In genomic region chr1:36306210-36306901, GRCh38 we compare ENCODE assay signal across 8 cellular contexts. TPM values are rescaled to one million over a fixed set of nuclear protein-coding genes. Genes with fewer than 3 reads are reported as not detected.
A peak's percentile ranks its signal among the peaks of the same experiment; 100 is the strongest.
DNase-seq lines count a peak whose midpoint lies in the region; ATAC-seq and TF ChIP-seq lines count a peak whose summit lies in the region.

TSS of gene SH3D21 (plus strand) at chr1:36306368. CDS start at chr1:36306421, 53 bp downstream.

- H3K4me3 ChIP-seq in mammary epithelial cell (replicated peaks in 1 of 3; ENCODE audit: insufficient read depth in 1 of 3, low read depth in 2 of 3, low read length in 3 of 3) = peak within 1 kb of the TSS; percentile 41 to 85 (median 59)

- peak within 1 kb of the TSS; percentile 87 for H3K27ac Mint-ChIP-seq in stimulated activated naive CD8-positive, alpha-beta T cell treated with anti-CD3 and anti-CD28 coated beads, Interleukin-15, Interleukin-2, amounts not matched to agents 100 ng/mL and 50 ng/mL, for 24 hours

- WGBS in mammary epithelial cell (ENCODE audit: low coverage, missing lambda C conversion rate) = 2% methylated on average over 17 of the region's 65 CpGs

- peak within 1 kb of the TSS; percentile 76 for H3K4me2 ChIP-seq in mammary epithelial cell (ENCODE audit: insufficient read depth, low read depth, low read length)

- peaks cover 19% of the 10 kb centered on the region for H3K36me3 ChIP-seq in mammary epithelial cell (ENCODE audit: insufficient read depth, low read length)

- peak within 1 kb of the TSS; percentile 54 for H3K9ac ChIP-seq in mammary epithelial cell (ENCODE audit: insufficient read depth, low read length)

- H3K9me3 Mint-ChIP-seq in stimulated activated naive CD8-positive, alpha-beta T cell treated with anti-CD3 and anti-CD28 coated beads, Interleukin-15, Interleukin-2, amounts not matched to agents 100 ng/mL and 50 ng/mL, for 24 hours = no peaks in the 10 kb centered on the region

- H2AFZ ChIP-seq in mammary epithelial cell (ENCODE audit: low read depth, low read length) = peak within 1 kb of the TSS; percentile 60

- intact Hi-C loops in mammary epithelial cell (cut with micrococcal nuclease) = loop anchor here (2.0 kb wide), 1 partner anchor 16 kb away; the partner anchor contains the start of gene EVA1B

- H3K79me2 ChIP-seq in mammary epithelial cell (ENCODE audit: insufficient read depth, low read length) = peaks cover 39% of the 10 kb centered on the region

- TF ChIP-seq CTCF in GM20000 (IDR thresholded peaks at IDR 0.05; ENCODE audit: extremely low read depth, missing control alignments) (no peak), mammary epithelial cell (conservative IDR thresholded peaks at IDR 0.05 in 1 of 2, IDR thresholded peaks at IDR 0.05 in 1 of 2; ENCODE audit: extremely low read depth in 1 of 2, insufficient read depth in 1 of 2, low read depth in 1 of 2, low read length in 2 of 2) (peak in 1 of 2 donors; percentile 41)

- peaks cover 55% of the 10 kb centered on the region for H3K4me1 Mint-ChIP-seq in stimulated activated naive CD8-positive, alpha-beta T cell treated with anti-CD3 and anti-CD28 coated beads, Interleukin-15, Interleukin-2, amounts not matched to agents 100 ng/mL and 50 ng/mL, for 24 hours (ENCODE audit: low read depth)

- H3K9me3 ChIP-seq in mammary epithelial cell (replicated peaks; ENCODE audit: insufficient read depth, low read length) = no peaks in the 10 kb centered on the region

- BruUV-seq in mammary epithelial cell (replicated peaks; lab: Mats Ljungman, UMichigan) = TSS peak; percentile 11

- no peaks in the 10 kb centered on the region for H4K20me1 ChIP-seq in mammary epithelial cell (ENCODE audit: insufficient read depth, low read length)

- peak within 1 kb of the TSS; percentile 82 for H3K27ac ChIP-seq in mammary epithelial cell (ENCODE audit: insufficient read depth, low read depth, low read length)

- no peaks in the 10 kb centered on the region for H3K27me3 ChIP-seq in mammary epithelial cell (ENCODE audit: insufficient read depth, low read length)

- DNase-seq in DMS153 treated with DMSO at 0.1 percent for 48 hours (lab: John Stamatoyannopoulos, UW; ENCODE audit: unreplicated experiment) (peak; percentile 82), GM20000 (ENCODE audit: low spot score) (peak; percentile 67), mammary epithelial cell (peak; percentile 69), left lobe of liver (ENCODE audit: low spot score) (peak; percentile 71), GOT3 (lab: John Stamatoyannopoulos, UW) (no peak)

- H3K4me1 ChIP-seq in mammary epithelial cell (ENCODE audit: insufficient read depth, low read length) = peaks cover 25% of the 10 kb centered on the region

- H3K36me3 Mint-ChIP-seq in stimulated activated naive CD8-positive, alpha-beta T cell treated with anti-CD3 and anti-CD28 coated beads, Interleukin-15, Interleukin-2, amounts not matched to agents 100 ng/mL and 50 ng/mL, for 24 hours (ENCODE audit: low read depth) = peaks cover 50% of the 10 kb centered on the region

- in situ Hi-C loops in mammary epithelial cell (cut with MboI; ENCODE audit: low sequenced_read_pairs in 2 of 2) = no loop called here

- peak; percentile 8 for ATAC-seq in HG03558 (IDR thresholded peaks at IDR 0.05; ENCODE audit: extremely low read depth, unreplicated experiment)
- ATAC-seq in SK-N-SH treated with all-trans-retinoic acid at 6 μM for 48 hours = peak; percentile 23
- ATAC-seq in left lobe of liver = peak; percentile 80

- CTCF ChIA-PET in mammary epithelial cell (lab: Charles Lee; ENCODE audit: low non-redundant PET) = interaction anchor here (0.5 to 0.6 kb wide), 3 partner anchors 30 to 1684 kb away, joined by 3 to 6 read pairs (median 3); no protein-coding TSS in a partner anchor

- H3K4me3 Mint-ChIP-seq in stimulated activated naive CD8-positive, alpha-beta T cell treated with anti-CD3 and anti-CD28 coated beads, Interleukin-15, Interleukin-2, amounts not matched to agents 100 ng/mL and 50 ng/mL, for 24 hours = peak within 1 kb of the TSS; percentile 85

- no peaks in the 10 kb centered on the region for H3K27me3 Mint-ChIP-seq in stimulated activated naive CD8-positive, alpha-beta T cell treated with anti-CD3 and anti-CD28 coated beads, Interleukin-15, Interleukin-2, amounts not matched to agents 100 ng/mL and 50 ng/mL, for 24 hours

- dilution Hi-C loops in mammary epithelial cell (cut with HindIII; ENCODE audit: low sequenced_read_pairs) = no loop called here

TF ChIP-seq in SK-N-SH treated with all-trans-retinoic acid at 6 μM for 48 hours, 23 proteins besides CTCF, POLR2A, EP300 and RAD21:
- no peak for TF ChIP-seq CSRNP3 (CRISPR knock-in tag; IDR thresholded peaks at IDR 0.05)
- TF ChIP-seq ZFP3 (CRISPR knock-in tag; IDR thresholded peaks at IDR 0.05) = no peak
- no peak for TF ChIP-seq ZNF8 (CRISPR knock-in tag; IDR thresholded peaks at IDR 0.05)
- no peak for TF ChIP-seq CSDC2 (CRISPR knock-in tag; IDR thresholded peaks at IDR 0.05)
- no peak for TF ChIP-seq SNAI2 (CRISPR knock-in tag; IDR thresholded peaks at IDR 0.05)
- no peak for TF ChIP-seq BACH2 (CRISPR knock-in tag; IDR thresholded peaks at IDR 0.05; ENCODE audit: borderline replicate concordance)
- no peak for TF ChIP-seq POU6F1 (CRISPR knock-in tag; IDR thresholded peaks at IDR 0.05; ENCODE audit: borderline replicate concordance, low read depth)
- TF ChIP-seq GLIS3 (CRISPR knock-in tag; IDR thresholded peaks at IDR 0.05) = no peak
- no peak for TF ChIP-seq ZFP30 (CRISPR knock-in tag; IDR thresholded peaks at IDR 0.05)
- TF ChIP-seq PATZ1 (CRISPR knock-in tag; IDR thresholded peaks at IDR 0.05; ENCODE audit: borderline replicate concordance) = no peak
TF ChIP-seq in SK-N-SH treated with all-trans-retinoic acid at 6 μM for 48 hours: peak in this region for 0.

RNA-seq across cellular contexts. Expression of gene SH3D21, which starts in this region (rescaled TPM):
- total RNA-seq in mammary epithelial cell = 10 to 100 TPM in 1 of 2 donors, 1 to 10 TPM in 1; 7.8 to 26.0 TPM
- polyA plus RNA-seq in mammary epithelial cell = 6.3 TPM
- polyA minus RNA-seq in mammary epithelial cell = 6.4 TPM
- 1.5 TPM for total RNA-seq in left lobe of liver

Comparison
In these comparisons a context has a peak if more than half of its experiments do, and no peak if none do; other contexts are left out.
1. ATAC-seq: peak in every context shown above with its lines; median percentile 80 in left lobe of liver; 23 in SK-N-SH treated with all-trans-retinoic acid at 6 μM for 48 hours; 8 in HG03558.